Comparison of ENCODE assay signal across 8 cellular contexts in the genomic region with DNA sequence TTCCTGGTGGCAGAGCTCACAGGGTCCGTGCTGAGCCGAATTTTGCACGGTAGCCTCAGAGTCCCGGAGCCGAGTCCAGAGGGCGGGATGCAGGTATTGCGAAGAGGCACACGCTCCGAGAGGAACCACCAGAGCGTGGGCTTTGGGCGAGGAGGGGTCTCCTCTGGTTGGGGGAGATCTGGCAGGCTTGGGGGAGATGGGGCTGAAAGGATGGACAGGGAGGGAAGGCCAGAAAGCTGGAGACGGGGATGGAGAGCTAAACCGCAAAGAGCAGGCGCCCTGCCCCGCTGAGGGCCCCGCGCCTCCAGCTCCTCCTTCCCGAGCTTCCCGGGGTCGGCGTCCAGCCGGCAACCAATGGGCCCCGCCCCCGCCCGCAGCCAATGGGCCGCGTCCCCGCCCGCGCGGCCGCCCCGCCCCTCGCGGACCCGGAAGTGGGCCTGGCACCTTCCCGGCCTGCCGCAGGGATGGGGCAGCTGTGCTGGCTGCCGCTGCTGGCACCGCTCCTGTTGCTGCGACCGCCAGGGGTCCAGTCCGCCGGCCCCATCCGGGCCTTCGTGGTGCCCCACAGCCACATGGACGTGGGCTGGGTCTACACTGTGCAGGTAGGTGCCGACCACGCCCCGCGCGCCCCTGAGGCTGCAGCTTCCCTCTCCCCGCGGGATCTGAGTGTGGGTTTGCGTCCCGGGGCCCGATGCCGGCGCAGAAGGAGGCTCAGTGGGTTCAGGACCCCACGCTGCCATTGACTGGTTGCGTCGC. TPM values are rescaled to one million over a fixed set of nuclear protein-coding genes. Genes with fewer than 3 reads are reported as not detected.
DNase-seq lines count a peak whose midpoint lies in the region; ATAC-seq, FAIRE-seq and TF ChIP-seq lines count a peak whose summit lies in the region.

MAN2B2 (plus strand) TSS at position 443 of the 756 bp plus-strand sequence; CDS start at position 465, 22 bp downstream.

- peak within 1 kb of the TSS; percentile 89 for H3K4me2 ChIP-seq in OCI-LY7 (ENCODE audit: low read length)

- CTCF ChIA-PET in OCI-LY7 (lab: Charles Lee; ENCODE audit: unreplicated experiment): interaction anchor here (0.5 to 1.0 kb wide), 3 partner anchors 17 to 173 kb away, joined by 3 to 5 read pairs (median 3); no protein-coding TSS in a partner anchor

- H4K20me1 ChIP-seq in OCI-LY7 (ENCODE audit: insufficient read depth, low read length): no peaks in the 10 kb centered on the region

- H3K9me2 ChIP-seq in OCI-LY7 (ENCODE audit: insufficient read depth, low read length): no peaks in the 10 kb centered on the region

- H3K36me3 ChIP-seq in OCI-LY7 (ENCODE audit: insufficient read depth, low read length) (peaks cover 27% of the 10 kb centered on the region), mucosa of stomach (ENCODE audit: control insufficient read depth, insufficient read depth, low read length) (peaks cover 16% of the 10 kb centered on the region)

- no peak for TF ChIP-seq CTCF in OCI-LY7 (conservative IDR thresholded peaks at IDR 0.05; ENCODE audit: low read length)

- H3K9me3 ChIP-seq in OCI-LY7 (ENCODE audit: low read length): no peaks in the 10 kb centered on the region
- H3K9me3 ChIP-seq in mucosa of stomach (ENCODE audit: control insufficient read depth, low read length): no peaks in the 10 kb centered on the region

- peak; percentile 72 for TF ChIP-seq POLR2A in erythroblast (IDR thresholded peaks at IDR 0.05; ENCODE audit: low read length)

- H3K4me3 ChIP-seq in OCI-LY7 (ENCODE audit: low read depth, low read length, poor library complexity, severe bottlenecking) (peak within 1 kb of the TSS; percentile 89), mucosa of stomach (ENCODE audit: low read length) (peak within 1 kb of the TSS; percentile 83)

- H3K27me3 ChIP-seq in mucosa of stomach (ENCODE audit: control insufficient read depth, insufficient read depth, low read length): no peaks in the 10 kb centered on the region

- intact Hi-C loops in OCI-LY7 (cut with micrococcal nuclease; ENCODE audit: unreplicated experiment): no loop called here

- peak; percentile 99 for DNase-seq in D341Med (ENCODE audit: low spot score)
- DNase-seq in HTR-8/SVneo (ENCODE audit: insufficient read length, low spot score): peak; percentile 94
- peak; percentile 85 for DNase-seq in OCI-LY7 (ENCODE audit: low spot score)
- DNase-seq in activated T-cell treated with anti-CD3 and anti-CD28 coated beads for 48 hours (ENCODE audit: low read depth): peak; percentile 87
- peak; percentile 83 to 89 for DNase-seq in erythroblast (lab: John Stamatoyannopoulos, UW)
- peak; percentile 90 for DNase-seq in stimulated activated CD8-positive, alpha-beta memory T cell treated with anti-CD3 and anti-CD28 coated beads, Interleukin-4, amount 100 ng/mL, for 48 hours

- POLR2A ChIA-PET in OCI-LY7 (lab: Charles Lee): interaction anchor here (0.6 to 1.6 kb wide), 5 partner anchors 17 to 334 kb away, joined by 3 to 7 read pairs (median 5); no protein-coding TSS in a partner anchor

- peaks cover 9% of the 10 kb centered on the region for H3K4me1 ChIP-seq in OCI-LY7 (ENCODE audit: insufficient read depth, low read length, poor library complexity, severe bottlenecking)
- peaks cover 26% of the 10 kb centered on the region for H3K4me1 ChIP-seq in mucosa of stomach (ENCODE audit: control insufficient read depth, insufficient read depth, low read length)

- peak within 1 kb of the TSS; percentile 87 for H2AFZ ChIP-seq in OCI-LY7 (ENCODE audit: low read length)

- no TSS peak for BruUV-seq in OCI-LY7 (replicated peaks; lab: Mats Ljungman, UMichigan)

- H3K79me2 ChIP-seq in OCI-LY7 (ENCODE audit: insufficient read depth, low read depth, low read length): no peaks in the 10 kb centered on the region; the same call in 1 of the 2 replicates

- peak; percentile 91 for ATAC-seq in GM21360 (IDR thresholded peaks at IDR 0.05; ENCODE audit: unreplicated experiment)

- H3K27ac ChIP-seq in OCI-LY7 (ENCODE audit: low read depth, low read length, poor library complexity, severe bottlenecking): no peak within 1 kb of the TSS

- peak within 1 kb of the TSS; percentile 87 for H3K9ac ChIP-seq in mucosa of stomach (ENCODE audit: low read length)

- peak; percentile 89 for FAIRE-seq in HTR-8/SVneo (lab: Jason Lieb, UNC)

RNA-seq across cellular contexts. Expression of gene MAN2B2, which starts in this region (rescaled TPM):
- 11.0 and 13.7 TPM in 2 replicates for total RNA-seq in OCI-LY7 (2014; rRNA removed; shearing (Covaris generic))
- total RNA-seq in OCI-LY7 (2022): 19.4 and 20.4 TPM in 2 replicates
